Comparison of ENCODE assay signal across 9 cellular contexts in genomic region chr9:35945341-35946018, GRCh38. TPM values are rescaled to one million over a fixed set of nuclear protein-coding genes. Genes with fewer than 3 reads are reported as not detected.
DNase-seq lines count a peak whose midpoint lies in the region; ATAC-seq and TF ChIP-seq lines count a peak whose summit lies in the region.
"Had no signal": no experiment of that assay in that cellular context is flagged by ENCODE, and none has a peak within 500 bp of the region (broad histone marks: within the 10 kb centered on the region; RNA-seq: fewer than 3 reads in every experiment).

No MANE protein-coding gene starts in this region.

- no peak overlapping the region for H3K4me3 ChIP-seq in CD4-positive, alpha-beta memory T cell (ENCODE audit: low read length in 2 of 2)
- no peak overlapping the region for H3K4me3 ChIP-seq in NT2/D1 (ENCODE audit: insufficient read length, low read depth)
- peak overlapping the region in 3 of 4 donors; percentile 3 to 15 (median 12) for H3K4me3 ChIP-seq in esophagus muscularis mucosa

- no peaks in the 10 kb centered on the region for H3K36me3 Mint-ChIP-seq in CD4-positive, alpha-beta memory T cell
- no peaks in the 10 kb centered on the region for H3K36me3 Mint-ChIP-seq in naive thymus-derived CD8-positive, alpha-beta T cell

- peak; percentile 70 to 73 for ATAC-seq in naive thymus-derived CD8-positive, alpha-beta T cell
- no peak for ATAC-seq in stimulated activated naive CD8-positive, alpha-beta T cell treated with anti-CD3 and anti-CD28 coated beads, Interleukin-15, Interleukin-2, amounts not matched to agents 100 U/mL and 50 U/mL, for 24 hours
- ATAC-seq in HG02588 (IDR thresholded peaks at IDR 0.05; ENCODE audit: unreplicated experiment): no peak

- peak; percentile 43 to 58 (median 55) for DNase-seq in CD4-positive, alpha-beta memory T cell
- DNase-seq in HS-27A (ENCODE audit: low read depth) (peak; percentile 86), NT2/D1 (ENCODE audit: low read depth, low spot score) (peak; percentile 69), activated T-cell treated with anti-CD3 and anti-CD28 coated beads for 24 hours (ENCODE audit: low read depth) (peak; percentile 50), esophagus muscularis mucosa (ENCODE audit: extremely low spot score) (no peak)
- peak; percentile 32 to 78 (median 54) for DNase-seq in naive thymus-derived CD8-positive, alpha-beta T cell
- DNase-seq in stimulated activated naive CD8-positive, alpha-beta T cell treated with anti-CD3 and anti-CD28 coated beads, Interleukin-15, Interleukin-2, amounts not matched to agents 100 U/mL and 50 U/mL, for 24 hours: peak; percentile 85

- CTCF ChIA-PET in CD4-positive, alpha-beta memory T cell (lab: Charles Lee; ENCODE audit: partially characterized antibody): interaction anchor here (0.6 to 11.7 kb wide), 21 partner anchors 9 to 287 kb away, joined by 3 to 379 read pairs (median 5); partner anchors contain the start of genes HRCT1, OR2S2 and SPAAR

- peaks cover 43 to 72% (median 65%) of the 10 kb centered on the region in 4 donors for H3K4me1 Mint-ChIP-seq in CD4-positive, alpha-beta memory T cell
- H3K4me1 Mint-ChIP-seq in naive thymus-derived CD8-positive, alpha-beta T cell: peaks cover 31 to 52% (median 42%) of the 10 kb centered on the region in 4 donors

- TF ChIP-seq POLR2A in esophagus muscularis mucosa (IDR thresholded peaks at IDR 0.05; ENCODE audit: low read depth): no peak

- peak overlapping the region; percentile 3 to 82 (median 58) for H3K27ac Mint-ChIP-seq in CD4-positive, alpha-beta memory T cell
- peak overlapping the region in 2 of 10 donors; percentile 47 to 55 for H3K27ac Mint-ChIP-seq in naive thymus-derived CD8-positive, alpha-beta T cell

- no peaks in the 10 kb centered on the region for H3K9me3 Mint-ChIP-seq in CD4-positive, alpha-beta memory T cell
- H3K9me3 Mint-ChIP-seq in naive thymus-derived CD8-positive, alpha-beta T cell: no peaks in the 10 kb centered on the region

- H3K27ac ChIP-seq in CD4-positive, alpha-beta memory T cell (ENCODE audit: low read depth, low read length): no peak overlapping the region
- peak overlapping the region in 3 of 4 donors; percentile 18 to 39 (median 20) for H3K27ac ChIP-seq in esophagus muscularis mucosa (replicated peaks in 1 of 4)

- no peaks in the 10 kb centered on the region for H3K27me3 Mint-ChIP-seq in CD4-positive, alpha-beta memory T cell
- H3K27me3 Mint-ChIP-seq in naive thymus-derived CD8-positive, alpha-beta T cell: no peaks in the 10 kb centered on the region

- POLR2A ChIA-PET in CD4-positive, alpha-beta memory T cell (lab: Charles Lee; ENCODE audit: partially characterized antibody): interaction anchor here (1.0 to 2.4 kb wide), 3 partner anchors 14 to 43 kb away, joined by 3 to 10 read pairs (median 5); no protein-coding TSS in a partner anchor
- POLR2A ChIA-PET in naive thymus-derived CD8-positive, alpha-beta T cell (lab: Charles Lee): interaction anchor here (0.7 to 1.8 kb wide), 3 partner anchors 43 to 47 kb away, joined by 3 to 8 read pairs (median 5); no protein-coding TSS in a partner anchor

- peak; percentile 82 to 90 (median 86) for TF ChIP-seq CTCF in esophagus muscularis mucosa (IDR thresholded peaks at IDR 0.05)

- H3K9ac ChIP-seq in NT2/D1 (ENCODE audit: insufficient read length, low read depth): no peak overlapping the region

- no peaks in the 10 kb centered on the region for H3K36me3 ChIP-seq in CD4-positive, alpha-beta memory T cell (ENCODE audit: insufficient read depth, low read length)
- H3K36me3 ChIP-seq in NT2/D1 (ENCODE audit: insufficient read depth, insufficient read length, low read length) (no peaks in the 10 kb centered on the region), esophagus muscularis mucosa (no peaks in the 10 kb centered on the region)

- H3K4me3 Mint-ChIP-seq in CD4-positive, alpha-beta memory T cell: peak overlapping the region in 7 of 8 donors; percentile 26 to 74 (median 61)
- H3K4me3 Mint-ChIP-seq in naive thymus-derived CD8-positive, alpha-beta T cell: peak overlapping the region in 4 of 10 donors; percentile 11 to 59 (median 34)

- H3K4me1 ChIP-seq in CD4-positive, alpha-beta memory T cell (ENCODE audit: insufficient read depth, low read length): peaks cover 70% of the 10 kb centered on the region
- H3K4me1 ChIP-seq in NT2/D1 (ENCODE audit: insufficient read depth, insufficient read length) (no peaks in the 10 kb centered on the region), esophagus muscularis mucosa (peaks cover 6 to 16% (median 12%) of the 10 kb centered on the region in 4 donors)

- no peaks in the 10 kb centered on the region for H3K27me3 ChIP-seq in CD4-positive, alpha-beta memory T cell (ENCODE audit: insufficient read depth, low read length)
- no peaks in the 10 kb centered on the region for H3K27me3 ChIP-seq in NT2/D1 (ENCODE audit: insufficient read depth, insufficient read length)
- no peaks in the 10 kb centered on the region for H3K27me3 ChIP-seq in esophagus muscularis mucosa

- no peak for TF ChIP-seq EP300 in esophagus muscularis mucosa (IDR thresholded peaks at IDR 0.05)

- H3K9me3 ChIP-seq in CD4-positive, alpha-beta memory T cell (ENCODE audit: control insufficient read depth in 1 of 2, low read length in 2 of 2): no peaks in the 10 kb centered on the region
- H3K9me3 ChIP-seq in NT2/D1 (ENCODE audit: insufficient read depth, low read length) (no peaks in the 10 kb centered on the region), esophagus muscularis mucosa (no peaks in the 10 kb centered on the region)

- intact Hi-C loops in CD4-positive, alpha-beta memory T cell (cut with micrococcal nuclease): loop anchor here (1.0 to 2.0 kb wide), 2 partner anchors 35 to 42 kb away; no protein-coding TSS in a partner anchor
- intact Hi-C loops in esophagus muscularis mucosa (cut with DNase I): no loop called here

- WGBS in esophagus muscularis mucosa: 33% methylated on average over 10 of the region's 10 CpGs

RNA-seq across cellular contexts. Expression of gene OR2S2, which starts 12.5 kb away (rescaled TPM):
- not detected for total RNA-seq in CD4-positive, alpha-beta memory T cell
- not detected for polyA plus RNA-seq in CD4-positive, alpha-beta memory T cell
- total RNA-seq in esophagus muscularis mucosa: not detected
- not detected for total RNA-seq in naive thymus-derived CD8-positive, alpha-beta T cell
- not detected for polyA plus RNA-seq in naive thymus-derived CD8-positive, alpha-beta T cell
- polyA plus RNA-seq: adipose tissue had no signal

RNA-seq across cellular contexts. Expression of gene SPAAR, which starts 36.2 kb away (rescaled TPM):
- total RNA-seq in CD4-positive, alpha-beta memory T cell: not detected
- polyA plus RNA-seq in CD4-positive, alpha-beta memory T cell: not detected
- 1 to 10 TPM; 2.1 to 5.7 (median 2.8) TPM for total RNA-seq in esophagus muscularis mucosa
- not detected for total RNA-seq in naive thymus-derived CD8-positive, alpha-beta T cell
- not detected for polyA plus RNA-seq in naive thymus-derived CD8-positive, alpha-beta T cell

RNA-seq across cellular contexts. Expression of gene HRCT1, which starts 39.5 kb away (rescaled TPM):
- total RNA-seq in CD4-positive, alpha-beta memory T cell: not detected
- not detected for polyA plus RNA-seq in CD4-positive, alpha-beta memory T cell
- 10 to 100 TPM in 2 of 4 donors, 1 to 10 TPM in 2; 3.7 to 53.0 (median 15.6) TPM for total RNA-seq in esophagus muscularis mucosa
- not detected for total RNA-seq in naive thymus-derived CD8-positive, alpha-beta T cell
- polyA plus RNA-seq in naive thymus-derived CD8-positive, alpha-beta T cell: not detected

Comparison
In these comparisons a context has a peak if more than half of its experiments do, and no peak if none do; other contexts are left out.
1. H3K4me3 ChIP-seq: peak in esophagus muscularis mucosa (3 of 4); none in CD4-positive, alpha-beta memory T cell (0 of 2) and NT2/D1 (single experiment).
2. ATAC-seq: peak in naive thymus-derived CD8-positive, alpha-beta T cell (2 of 2); none in stimulated activated naive CD8-positive, alpha-beta T cell treated with anti-CD3 and anti-CD28 coated beads, Interleukin-15, Interleukin-2, amounts not matched to agents 100 U/mL and 50 U/mL, for 24 hours (single experiment) and HG02588 (single experiment).
3. RNA of gene HRCT1, which starts 39.5 kb away (total RNA-seq): 3.7 to 53.0 TPM in esophagus muscularis mucosa; not detected in CD4-positive, alpha-beta memory T cell and not detected in naive thymus-derived CD8-positive, alpha-beta T cell; every median in the first group is over 4 times any median in the second.